Comparison of ENCODE assay signal across 12 cellular contexts in genomic region chr10:122019414-122019975, GRCh38. TPM values are rescaled to one million over a fixed set of nuclear protein-coding genes. Genes with fewer than 3 reads are reported as not detected.
DNase-seq lines count a peak whose midpoint lies in the region; ATAC-seq and TF ChIP-seq lines count a peak whose summit lies in the region.
"Had no signal": no experiment of that assay in that cellular context is flagged by ENCODE, and none has a peak within 500 bp of the region (broad histone marks: within the 10 kb centered on the region; RNA-seq: fewer than 3 reads in every experiment).

No MANE protein-coding gene starts in this region.

- 11 to 54% methylated on average over 24 of the region's 24 CpGs for WGBS in sigmoid colon, 2 donors

- H3K27ac ChIP-seq in RWPE1 (peak overlapping the region; percentile 75), iPS-18a (ENCODE audit: low read length) (no peak overlapping the region), sigmoid colon (peak overlapping the region; percentile 80 to 85 (median 81)), Karpas-422 (ENCODE audit: low read length) (no peak overlapping the region)
- H3K27ac ChIP-seq: adrenal gland had no signal

- H3K36me3 ChIP-seq in iPS-18a (ENCODE audit: control insufficient read depth, low read depth, low read length) (no peaks in the 10 kb centered on the region), sigmoid colon (no peaks in the 10 kb centered on the region), Karpas-422 (ENCODE audit: insufficient read depth, low read length) (no peaks in the 10 kb centered on the region)
- H3K36me3 ChIP-seq: adrenal gland had no signal

- no peak overlapping the region for H3K4me3 ChIP-seq in iPS-18a (ENCODE audit: low read length)
- H3K4me3 ChIP-seq in sigmoid colon, result peak overlapping the region in 1 of 4 donors; percentile 10
- no peak overlapping the region for H3K4me3 ChIP-seq in Karpas-422 (ENCODE audit: low read length)
- H3K4me3 ChIP-seq: adrenal gland had no signal

- H3K9me2 ChIP-seq in Karpas-422 (replicated peaks; ENCODE audit: insufficient read depth, low read length), result no peaks in the 10 kb centered on the region

- H3K4me2 ChIP-seq in Karpas-422 (ENCODE audit: low read depth, low read length, poor library complexity, severe bottlenecking), result no peak overlapping the region

- ATAC-seq in GM18873 (IDR thresholded peaks at IDR 0.05; ENCODE audit: low FRiP score, unreplicated experiment), result no peak
- ATAC-seq in GM18520 (IDR thresholded peaks at IDR 0.05; ENCODE audit: unreplicated experiment), result no peak

- H3K9me3 ChIP-seq in iPS-18a (ENCODE audit: control insufficient read depth, low read depth, low read length) (no peaks in the 10 kb centered on the region), sigmoid colon (no peaks in the 10 kb centered on the region), Karpas-422 (ENCODE audit: low read length) (no peaks in the 10 kb centered on the region)
- H3K9me3 ChIP-seq: adrenal gland had no signal

- no peak overlapping the region for H2AFZ ChIP-seq in Karpas-422 (ENCODE audit: low read length)

- peak overlapping the region; percentile 20 for H3K9ac ChIP-seq in iPS-18a (ENCODE audit: low read length)
- H3K9ac ChIP-seq in Karpas-422 (ENCODE audit: low read length), result no peak overlapping the region

- DNase-seq in HK-2 (ENCODE audit: unreplicated experiment) (peak; percentile 44), RWPE1 (ENCODE audit: low spot score) (peak; percentile 80), sigmoid colon (no peak), Karpas-422 (no peak)
- DNase-seq in effector CD8-positive, alpha-beta T cell (lab: John Stamatoyannopoulos, UW), result no peak
- DNase-seq: adrenal gland; stimulated activated CD4-positive, alpha-beta T cell treated with anti-CD3 and anti-CD28 coated beads, Interleukin-2, amount 100 ng/mL, for 24 hours had no signal

- no peak for TF ChIP-seq EP300 in sigmoid colon (IDR thresholded peaks at IDR 0.05)

- H3K4me1 ChIP-seq in iPS-18a (ENCODE audit: control insufficient read depth, low read depth, low read length) (peaks cover 15% of the 10 kb centered on the region), sigmoid colon (peaks cover 0 to 52% (median 41%) of the 10 kb centered on the region in 4 donors), Karpas-422 (ENCODE audit: low read length) (no peaks in the 10 kb centered on the region)
- H3K4me1 ChIP-seq: adrenal gland had no signal

- H3K27me3 ChIP-seq in iPS-18a (ENCODE audit: control insufficient read depth, insufficient read depth, low read length) (no peaks in the 10 kb centered on the region), sigmoid colon (no peaks in the 10 kb centered on the region), Karpas-422 (ENCODE audit: low read length) (no peaks in the 10 kb centered on the region)
- H3K27me3 ChIP-seq: adrenal gland had no signal

- intact Hi-C loops in sigmoid colon (cut with DNase I), result no loop called here

- TF ChIP-seq POLR2A in sigmoid colon (IDR thresholded peaks at IDR 0.05), result peak in 1 of 2 donors; percentile 53

- POLR2A ChIA-PET in RWPE1 (lab: Yijun Ruan, JAX; ENCODE audit: low non-redundant PET), result no interaction called here

- H3K79me2 ChIP-seq in Karpas-422 (ENCODE audit: low read length), result no peaks in the 10 kb centered on the region

- CTCF ChIA-PET in RWPE1 (lab: Yijun Ruan, JAX), result interaction anchor here (0.6 to 1.1 kb wide), 2 partner anchors 9 to 93 kb away, joined by 3 to 5 read pairs; no protein-coding TSS in a partner anchor

- TF ChIP-seq CTCF in RWPE1 (conservative IDR thresholded peaks at IDR 0.05; ENCODE audit: low read depth) (no peak), sigmoid colon (IDR thresholded peaks at IDR 0.05) (no peak)

- H4K20me1 ChIP-seq in Karpas-422 (ENCODE audit: insufficient read depth, low read depth, low read length), result no peaks in the 10 kb centered on the region

RNA-seq across cellular contexts. Expression of gene TACC2, which starts 30.5 kb away (rescaled TPM):
- total RNA-seq in sigmoid colon, result 100 to 1,000 TPM in 1 of 4 donors, 10 to 100 TPM in 3; 64.2 to 173 (median 73.3) TPM
- polyA plus RNA-seq in sigmoid colon, result 10 to 100 TPM; 43.7 to 77.7 (median 55.3) TPM
- total RNA-seq in Karpas-422 (2014; rRNA removed; shearing (Covaris generic); ENCODE audit: low replicate concordance), result not detected in 2 replicates
- total RNA-seq: T-helper 2 cell treated with Interferon-gamma antibody and Interleukin-4, amounts not matched to agents 100 ng/mL and 5 ng/mL, for 36 hours had no signal
- polyA plus RNA-seq: IgD-negative memory B cell had no signal

RNA-seq across cellular contexts. Expression of gene NSMCE4A, which starts 44.5 kb away (rescaled TPM):
- 100 to 1,000 TPM; 104 to 160 (median 118) TPM for total RNA-seq in sigmoid colon
- polyA plus RNA-seq in sigmoid colon, result 10 to 100 TPM; 39.0 to 55.3 (median 52.0) TPM
- total RNA-seq in Karpas-422 (2014; rRNA removed; shearing (Covaris generic); ENCODE audit: low replicate concordance), result 105 and 108 TPM in 2 replicates

Comparison
In these comparisons a context has a peak if more than half of its experiments do, and no peak if none do; other contexts are left out.
1. DNase-seq: peak in HK-2 (single experiment) and RWPE1 (single experiment); none in sigmoid colon (single experiment), Karpas-422 (single experiment) and effector CD8-positive, alpha-beta T cell (single experiment).
2. H3K27ac ChIP-seq: peak in RWPE1 (single experiment) and sigmoid colon (4 of 4); none in iPS-18a (single experiment) and Karpas-422 (single experiment).
3. RNA of gene TACC2, which starts 30.5 kb away (total RNA-seq): 64.2 to 173 TPM in sigmoid colon; not detected in Karpas-422; every median in the first group is over 10 times any median in the second.